In genomic region chr2:30601375-30601774, GRCh38 we compare ENCODE assay signal across 24 cellular contexts.
A peak's percentile ranks its signal among the peaks of the same experiment; 100 is the strongest.
DNase-seq lines count a peak whose midpoint lies in the region; ATAC-seq and TF ChIP-seq lines count a peak whose summit lies in the region.
"Had no signal": no experiment of that assay in that cellular context is flagged by ENCODE, and none has a peak within 500 bp of the region (broad histone marks: within the 10 kb centered on the region; RNA-seq: fewer than 3 reads in every experiment).

No MANE protein-coding gene starts in this region.

- H3K27ac ChIP-seq in right atrium auricular region (no peak overlapping the region), WERI-Rb-1 (no peak overlapping the region)
- H3K27ac ChIP-seq: 22Rv1, RWPE1 had no signal

- no peaks in the 10 kb centered on the region for H3K4me1 ChIP-seq in right atrium auricular region

- no peaks in the 10 kb centered on the region for H3K27me3 ChIP-seq in right atrium auricular region
- no peaks in the 10 kb centered on the region for H3K27me3 ChIP-seq in WERI-Rb-1 (ENCODE audit: insufficient read depth, low read depth, severe bottlenecking)

- no peak for DNase-seq in Right ventricle myocardium superior
- DNase-seq in right atrium auricular region (ENCODE audit: low spot score) = no peak
- peak; percentile 18 to 42 for DNase-seq in cardiac fibroblast (ENCODE audit: low read depth in 2 of 2)
- peak; percentile 3 for DNase-seq in foreskin melanocyte
- DNase-seq in stromal cell of bone marrow (ENCODE audit: low read depth) = peak; percentile 69
- no peak for DNase-seq in SHP77 treated with DMSO at 0.1 percent for 48 hours (lab: John Stamatoyannopoulos, UW)
- no peak for DNase-seq in NCI-H2227 (lab: John Stamatoyannopoulos, UW; ENCODE audit: unreplicated experiment)
- no peak for DNase-seq in WERI-Rb-1
- DNase-seq: CD8-positive, alpha-beta memory T cell; DMS 273 treated with DMSO at 0.1 percent for 48 hours; DMS79; EL; GDM1; IMR-90; KG1; NCI-H1048; NCI-H1694; NCI-H2029 treated with DMSO at 0.1 percent for 48 hours; NCI-H226; NCI-H510A; NCI-H69 had no signal

- intact Hi-C loops in Right ventricle myocardium superior (cut with DNase I) = no loop called here

- peak; percentile 52 for ATAC-seq in Right ventricle myocardium superior (ENCODE audit: poor library complexity)
- ATAC-seq: HCT116 had no signal

- no peaks in the 10 kb centered on the region for H3K36me3 ChIP-seq in right atrium auricular region
- peaks cover 5% of the 10 kb centered on the region for H3K36me3 ChIP-seq in WERI-Rb-1

- H3K9me3 ChIP-seq in right atrium auricular region = peaks cover 0 to 8% of the 10 kb centered on the region in 2 donors
- H3K9me3 ChIP-seq in WERI-Rb-1 (ENCODE audit: severe bottlenecking) = peaks cover 4% of the 10 kb centered on the region

- TF ChIP-seq CTCF in right atrium auricular region (IDR thresholded peaks at IDR 0.05) = no peak
- TF ChIP-seq CTCF in cardiac fibroblast (IDR thresholded peaks at IDR 0.05; ENCODE audit: low read depth, low read length) = no peak
- no peak for TF ChIP-seq CTCF in WERI-Rb-1 (IDR thresholded peaks at IDR 0.05; ENCODE audit: low read depth, low read length)

- H3K4me3 ChIP-seq in right atrium auricular region (no peak overlapping the region), cardiac fibroblast (replicated peaks in 1 of 2; ENCODE audit: low read depth in 2 of 2, low read length in 2 of 2) (no peak overlapping the region), WERI-Rb-1 (ENCODE audit: low read depth, low read length) (no peak overlapping the region)

Comparison
In these comparisons a context has a peak if more than half of its experiments do, and no peak if none do; other contexts are left out.
1. DNase-seq: peak in cardiac fibroblast (2 of 2), foreskin melanocyte (single experiment) and stromal cell of bone marrow (single experiment); none in Right ventricle myocardium superior (single experiment), right atrium auricular region (single experiment), SHP77 treated with DMSO at 0.1 percent for 48 hours (single experiment), NCI-H2227 (single experiment) and WERI-Rb-1 (single experiment).